16 cellular contexts compared by ENCODE assay signal in genomic region chr4:169658196-169658595, GRCh38. TPM values are rescaled to one million over a fixed set of nuclear protein-coding genes. Genes with fewer than 3 reads are reported as not detected.
DNase-seq lines count a peak whose midpoint lies in the region; ATAC-seq, FAIRE-seq and TF ChIP-seq lines count a peak whose summit lies in the region.
"Had no signal": no experiment of that assay in that cellular context is flagged by ENCODE, and none has a peak within 500 bp of the region (broad histone marks: within the 10 kb centered on the region; RNA-seq: fewer than 3 reads in every experiment).

No MANE protein-coding gene starts in this region.

- CTCF ChIA-PET in K562 (lab: Yijun Ruan, JAX; ENCODE audit: low intra/inter-chr PET ratio), result no interaction called here

- H3K4me2 ChIP-seq in K562 (ENCODE audit: insufficient read depth, low read length), result no peak overlapping the region

- H3K4me1 Mint-ChIP-seq in memory B cell, result peaks cover 13% of the 10 kb centered on the region

- no peak for DNase-seq in right atrium auricular region (ENCODE audit: low spot score)
- DNase-seq in cardiac septum (ENCODE audit: low spot score), result no peak
- DNase-seq in K562 (ENCODE audit: extremely low read depth in 1 of 4, low spot score in 3 of 4), result no peak
- DNase-seq in memory B cell (ENCODE audit: low spot score in 2 of 2), result no peak
- DNase-seq in kidney tubule cell (ENCODE audit: low spot score), result no peak
- DNase-seq in NCI-H345 treated with DMSO at 0.1 percent for 48 hours (lab: John Stamatoyannopoulos, UW; ENCODE audit: unreplicated experiment), result no peak
- DNase-seq: activated CD4-positive, alpha-beta memory T cell treated with anti-CD3 and anti-CD28 coated beads, Interleukin-2, amount 10 ng/mL, durations not matched to agents 7 days and 5 days; activated naive CD8-positive, alpha-beta T cell treated with anti-CD3 and anti-CD28 coated beads, Interleukin-2, amount 50 U/mL, for 24 hours; COR-L47; NCI-H1092; tibial artery had no signal

- H3K4me3 Mint-ChIP-seq in memory B cell, result no peak overlapping the region
- H3K4me3 Mint-ChIP-seq: activated CD4-positive, alpha-beta memory T cell treated with anti-CD3 and anti-CD28 coated beads, Interleukin-2, amount 10 ng/mL, durations not matched to agents 7 days and 5 days; activated naive CD8-positive, alpha-beta T cell treated with anti-CD3 and anti-CD28 coated beads, Interleukin-2, amount 50 U/mL, for 24 hours had no signal

- no peaks in the 10 kb centered on the region for H3K27me3 Mint-ChIP-seq in memory B cell
- H3K27me3 Mint-ChIP-seq: activated CD4-positive, alpha-beta memory T cell treated with anti-CD3 and anti-CD28 coated beads, Interleukin-2, amount 10 ng/mL, durations not matched to agents 7 days and 5 days; activated naive CD8-positive, alpha-beta T cell treated with anti-CD3 and anti-CD28 coated beads, Interleukin-2, amount 50 U/mL, for 24 hours had no signal

- no peaks in the 10 kb centered on the region for H4K20me1 ChIP-seq in K562 (replicated peaks; ENCODE audit: control insufficient read depth, insufficient read depth, low read length)

- in situ Hi-C loops in K562 (cut with MboI), result loop anchor here (5.0 kb wide), 1 partner anchor 36 kb away; the partner anchor contains the start of gene CLCN3

- POLR2A ChIA-PET in K562 (lab: Yijun Ruan, JAX), result interaction anchor here (1.4 to 6.6 kb wide), 5 partner anchors 9 to 46 kb away, joined by 7 to 51 read pairs (median 36); partner anchors contain the start of genes CLCN3 and NEK1

- no peak for TF ChIP-seq EP300 in K562 (IDR thresholded peaks at IDR 0.05; ENCODE audit: low read length)

- H3K9me1 ChIP-seq in K562 (ENCODE audit: control insufficient read depth, insufficient read depth, low read length), result no peaks in the 10 kb centered on the region

- H2AFZ ChIP-seq in K562 (ENCODE audit: low read depth, low read length), result peak overlapping the region; percentile 30; the same call in 1 of the 2 replicates

- H3K27ac Mint-ChIP-seq in memory B cell, result peak overlapping the region; percentile 100
- H3K27ac Mint-ChIP-seq: activated CD4-positive, alpha-beta memory T cell treated with anti-CD3 and anti-CD28 coated beads, Interleukin-2, amount 10 ng/mL, durations not matched to agents 7 days and 5 days had no signal

- peak overlapping the region in 1 of 2 experiments; percentile 89; a peak in 2 of 4 replicates for H3K9ac ChIP-seq in K562 (ENCODE audit: insufficient read depth in 1 of 2, low read depth in 2 of 2, low read length in 2 of 2)

- H3K27me3 ChIP-seq in right atrium auricular region (no peaks in the 10 kb centered on the region), K562 (ENCODE audit: control insufficient read depth in 2 of 2, insufficient read depth in 2 of 2, low read length in 2 of 2) (no peaks in the 10 kb centered on the region)
- H3K27me3 ChIP-seq: SJSA1, tibial artery had no signal

- no peak overlapping the region for H3K4me3 ChIP-seq in right atrium auricular region
- H3K4me3 ChIP-seq in K562, result no peak overlapping the region
- H3K4me3 ChIP-seq: SJSA1, tibial artery had no signal

- TF ChIP-seq CTCF in right atrium auricular region (IDR thresholded peaks at IDR 0.05), result no peak
- no peak for TF ChIP-seq CTCF in K562 (IDR thresholded peaks at IDR 0.05 in 2 of 3, conservative IDR thresholded peaks at IDR 0.05 in 1 of 3; ENCODE audit: insufficient read depth in 2 of 3, low read depth in 1 of 3, low read length in 3 of 3)

- no peaks in the 10 kb centered on the region for H3K9me3 Mint-ChIP-seq in memory B cell
- H3K9me3 Mint-ChIP-seq: activated CD4-positive, alpha-beta memory T cell treated with anti-CD3 and anti-CD28 coated beads, Interleukin-2, amount 10 ng/mL, durations not matched to agents 7 days and 5 days; activated naive CD8-positive, alpha-beta T cell treated with anti-CD3 and anti-CD28 coated beads, Interleukin-2, amount 50 U/mL, for 24 hours had no signal

- H3K9me3 ChIP-seq in right atrium auricular region, result no peaks in the 10 kb centered on the region
- H3K9me3 ChIP-seq in K562 (replicated peaks; ENCODE audit: control insufficient read depth, insufficient read depth, low read depth, low read length), result no peaks in the 10 kb centered on the region; the same call in 1 of the 2 replicates
- H3K9me3 ChIP-seq: SJSA1, tibial artery had no signal

- H3K27ac ChIP-seq in right atrium auricular region (peak overlapping the region; percentile 84 to 90), K562 (ENCODE audit: extremely low read depth, low read depth, low read length) (peak overlapping the region; percentile 93; the same call in 2 of the 3 replicates)
- H3K27ac ChIP-seq: tibial artery had no signal

- H3K36me3 Mint-ChIP-seq in memory B cell, result peaks cover 5% of the 10 kb centered on the region

- H3K79me2 ChIP-seq in K562 (ENCODE audit: control insufficient read depth, insufficient read depth, low read length), result peaks cover 90% of the 10 kb centered on the region

- intact Hi-C loops in cardiac septum (cut with DNase I), result no loop called here
- intact Hi-C loops in K562 (cut with micrococcal nuclease), result no loop called here

- TF ChIP-seq POLR2A in K562 (conservative IDR thresholded peaks at IDR 0.05), result no peak

- WGBS in K562 (ENCODE audit: insufficient coverage, low coverage, missing lambda C conversion rate), result 6% methylated on average over 2 of the region's 2 CpGs

- no peaks in the 10 kb centered on the region for H3K36me3 ChIP-seq in right atrium auricular region
- 0 out of 3 replicates have a peak, but pooled peaks cover 3% of the 10 kb centered on the region for H3K36me3 ChIP-seq in K562 (ENCODE audit: control insufficient read depth, insufficient read depth, low read length)
- H3K36me3 ChIP-seq: SJSA1, tibial artery had no signal

- BruUV-seq in K562 (replicated peaks; lab: Mats Ljungman, UMichigan), result no TSS peak

- no peak for TF ChIP-seq RAD21 in K562 (CRISPR knock-in tag; conservative IDR thresholded peaks at IDR 0.05 in 1 of 2, IDR thresholded peaks at IDR 0.05 in 1 of 2)

- ATAC-seq in K562 (no peak), memory B cell (ENCODE audit: low read depth) (no peak), GM18867 (IDR thresholded peaks at IDR 0.05; ENCODE audit: unreplicated experiment) (no peak), HG02623 (IDR thresholded peaks at IDR 0.05; ENCODE audit: unreplicated experiment) (no peak)
- ATAC-seq: activated naive CD8-positive, alpha-beta T cell treated with anti-CD3 and anti-CD28 coated beads, Interleukin-2, amount 50 U/mL, for 24 hours had no signal

- no peak for FAIRE-seq in K562 (lab: Jason Lieb, UNC)
- FAIRE-seq: GM12891, H1 had no signal

- H3K4me1 ChIP-seq in right atrium auricular region (peaks cover 0 to 13% of the 10 kb centered on the region in 2 donors), K562 (replicated peaks in 1 of 2; ENCODE audit: control insufficient read depth in 2 of 2, insufficient read depth in 2 of 2, low read length in 2 of 2) (no peaks in the 10 kb centered on the region; a peak in 2 of 5 replicates)

TF ChIP-seq in K562, 482 proteins besides CTCF, POLR2A, EP300 and RAD21 (continues in another document):
- TF ChIP-seq U2AF2 (optimal IDR thresholded peaks at IDR 0.05; ENCODE audit: low read depth, low read length), result no peak

RNA-seq across cellular contexts. Expression of gene CLCN3, which starts 37.8 kb away (rescaled TPM):
- total RNA-seq in right atrium auricular region (10 to 100 TPM; 32.9 to 58.4 TPM), cardiac septum (61.4 TPM), K562 (2014; rRNA removed) (28.0 and 28.4 TPM in 2 replicates), K562 (2014; rRNA removed; fragmentation: Illumina TruSeq; extraction: Trizol) (48.1 and 60.1 TPM in 2 replicates), K562 (2015; rRNA removed; fragmentation: Illumina TruSeq; extraction: Trizol) (38.2 and 38.5 TPM in 2 replicates), K562 (2021) (44.8 and 46.3 TPM in 2 replicates)
- total RNA-seq in K562 (2011; cell fraction: chromatin; rRNA removed; ENCODE audit: low replicate concordance), result 50.5 and 176 TPM in 2 replicates
- total RNA-seq in K562 (2011; cell fraction: nucleolus; rRNA removed), result 36.2 and 41.2 TPM in 2 replicates
- total RNA-seq in K562 (2011; cell fraction: nucleoplasm; rRNA removed), result 79.1 and 117 TPM in 2 replicates
- polyA plus RNA-seq in K562 (2011; rRNA removed) (46.9 and 60.6 TPM in 2 replicates), K562 (2014; fragmentation: Illumina TruSeq; extraction: Trizol) (35.1 and 43.6 TPM in 2 replicates), K562 (2014; fragmentation: Nextera tagmentation; extraction: Ambion mirVana) (10 to 100 TPM; 12.7 to 22.8 TPM), K562 (2014; rRNA removed) (30.8 and 35.5 TPM in 2 replicates)
- polyA plus RNA-seq in K562 (2011; cell fraction: cytosol; rRNA removed), result 18.1 and 24.5 TPM in 2 replicates
- polyA plus RNA-seq in K562 (2011; cell fraction: nucleus; rRNA removed), result 15.1 and 21.3 TPM in 2 replicates
- polyA plus RNA-seq in K562 (2012), result 28.2 and 30.6 TPM in 2 replicates
- 169 and 177 TPM in 2 replicates for polyA minus RNA-seq in K562 (2011; rRNA and poly(A)+ RNA removed)
- 28.0 and 38.7 TPM in 2 replicates for polyA minus RNA-seq in K562 (2011; cell fraction: cytosol; rRNA and poly(A)+ RNA removed)
- polyA minus RNA-seq in K562 (2011; cell fraction: nucleus; rRNA and poly(A)+ RNA removed), result 23.8 and 47.7 TPM in 2 replicates

RNA-seq across cellular contexts. Expression of gene NEK1, which starts 45.8 kb away (rescaled TPM):
- total RNA-seq in right atrium auricular region, result 1 to 10 TPM; 7.2 to 9.3 TPM
- 17.3 TPM for total RNA-seq in cardiac septum
- total RNA-seq in K562 (2011; cell fraction: chromatin; rRNA removed; ENCODE audit: low replicate concordance), result 29.0 and 61.5 TPM in 2 replicates
- 20.3 and 30.8 TPM in 2 replicates for total RNA-seq in K562 (2011; cell fraction: nucleolus; rRNA removed)
- 35.7 and 51.3 TPM in 2 replicates for total RNA-seq in K562 (2011; cell fraction: nucleoplasm; rRNA removed)
- 7.1 and 8.3 TPM in 2 replicates for total RNA-seq in K562 (2014; rRNA removed)
- 10.7 and 11.9 TPM in 2 replicates for total RNA-seq in K562 (2014; rRNA removed; fragmentation: Illumina TruSeq; extraction: Trizol)
- 9.2 and 10.3 TPM in 2 replicates for total RNA-seq in K562 (2015; rRNA removed; fragmentation: Illumina TruSeq; extraction: Trizol)
- 15.7 and 18.2 TPM in 2 replicates for total RNA-seq in K562 (2021)
- polyA plus RNA-seq in K562 (2011; rRNA removed), result 12.0 and 12.7 TPM in 2 replicates
- 3.3 and 5.6 TPM in 2 replicates for polyA plus RNA-seq in K562 (2011; cell fraction: cytosol; rRNA removed)
- 10.7 and 12.7 TPM in 2 replicates for polyA plus RNA-seq in K562 (2011; cell fraction: nucleus; rRNA removed)
- polyA plus RNA-seq in K562 (2012), result 8.9 and 13.0 TPM in 2 replicates
- polyA plus RNA-seq in K562 (2014; fragmentation: Illumina TruSeq; extraction: Trizol), result 13.5 and 15.2 TPM in 2 replicates
- 1 to 10 TPM; 6.2 to 9.0 TPM for polyA plus RNA-seq in K562 (2014; fragmentation: Nextera tagmentation; extraction: Ambion mirVana)
- polyA plus RNA-seq in K562 (2014; rRNA removed), result 9.8 and 11.2 TPM in 2 replicates
- polyA minus RNA-seq in K562 (2011; rRNA and poly(A)+ RNA removed), result 21.3 and 22.2 TPM in 2 replicates
- 4.9 and 10.8 TPM in 2 replicates for polyA minus RNA-seq in K562 (2011; cell fraction: cytosol; rRNA and poly(A)+ RNA removed)
- polyA minus RNA-seq in K562 (2011; cell fraction: nucleus; rRNA and poly(A)+ RNA removed), result 27.1 and 36.1 TPM in 2 replicates
